In the genomic region with DNA sequence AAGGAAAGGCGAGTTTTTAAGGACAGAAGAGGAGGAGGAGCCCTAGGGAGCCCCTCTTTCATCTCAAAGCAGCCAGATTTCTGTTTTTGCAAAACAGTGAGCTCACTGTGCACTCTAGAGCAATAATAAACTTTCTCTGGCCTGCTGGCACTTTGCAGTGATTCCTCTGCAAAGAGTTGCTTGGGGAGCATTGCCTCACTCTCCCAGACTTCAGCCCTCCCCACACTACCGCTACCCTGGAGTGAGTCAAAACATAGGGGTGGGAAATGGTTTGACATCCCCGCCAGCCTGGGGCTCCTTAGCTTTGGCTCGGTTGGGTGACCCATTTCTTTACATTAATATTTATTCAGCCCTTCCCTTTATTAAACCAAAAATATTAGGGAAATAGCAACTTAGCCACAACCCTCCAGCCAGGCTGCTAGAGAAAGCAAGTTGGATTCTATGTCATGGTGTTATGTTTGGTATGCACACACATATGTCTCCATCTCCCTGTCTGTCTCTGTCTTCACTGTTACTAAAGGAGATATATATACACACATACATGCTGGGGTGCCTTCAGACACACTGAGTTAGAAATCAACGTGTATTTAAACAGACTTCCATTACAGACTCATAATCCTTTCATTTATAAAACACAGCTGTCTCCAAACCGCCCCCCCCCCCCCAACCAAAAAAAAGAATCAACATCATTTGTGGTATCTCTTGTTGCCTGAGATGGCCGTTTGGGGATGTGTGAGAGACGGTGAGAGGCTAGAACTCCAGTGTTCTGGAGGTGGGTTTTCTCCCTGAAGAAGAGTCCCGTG, we compare ENCODE assay signal across 8 cellular contexts. TPM values are rescaled to one million over a fixed set of nuclear protein-coding genes. Genes with fewer than 3 reads are reported as not detected.
A peak's percentile ranks its signal among the peaks of the same experiment; 100 is the strongest.
DNase-seq lines count a peak whose midpoint lies in the region; ATAC-seq lines count a peak whose summit lies in the region.

No MANE protein-coding gene starts in this region.

- H3K9me3 ChIP-seq in GM23248 (ENCODE audit: low read depth) (no peaks in the 10 kb centered on the region), SK-N-MC (ENCODE audit: low read depth, low read length) (no peaks in the 10 kb centered on the region), trophoblast cell (ENCODE audit: insufficient read depth, low read depth, low read length) (no peaks in the 10 kb centered on the region)

- peak overlapping the region; percentile 76 for H3K14ac ChIP-seq in trophoblast cell (ENCODE audit: low read length)

- H3K79me1 ChIP-seq in trophoblast cell (ENCODE audit: low read length), result peaks cover 37% of the 10 kb centered on the region

- H2AK5ac ChIP-seq in trophoblast cell (ENCODE audit: low read length), result peak overlapping the region; percentile 88

- no peak for ATAC-seq in HG03378 (IDR thresholded peaks at IDR 0.05; ENCODE audit: unreplicated experiment)
- ATAC-seq in GM18909 (IDR thresholded peaks at IDR 0.05; ENCODE audit: poor library complexity, unreplicated experiment), result no peak
- no peak for ATAC-seq in HG03097 (IDR thresholded peaks at IDR 0.05; ENCODE audit: low FRiP score, unreplicated experiment)
- no peak for ATAC-seq in GM19467 (IDR thresholded peaks at IDR 0.05; ENCODE audit: unreplicated experiment)

- peak overlapping the region; percentile 87 for H3K4ac ChIP-seq in trophoblast cell (ENCODE audit: low read depth, low read length)

- no peaks in the 10 kb centered on the region for H3K9me2 ChIP-seq in GM23248 (ENCODE audit: insufficient read depth)

- in situ Hi-C loops in GM23248 (cut with MboI), result no loop called here

- peak overlapping the region; percentile 95 for H4K91ac ChIP-seq in trophoblast cell (ENCODE audit: low read depth, low read length)

- peaks cover 23% of the 10 kb centered on the region for H3K79me2 ChIP-seq in GM23248 (ENCODE audit: insufficient read depth)
- H3K79me2 ChIP-seq in trophoblast cell (ENCODE audit: control insufficient read depth, insufficient read depth, low read length, poor library complexity), result peaks cover 19% of the 10 kb centered on the region

- peaks cover 38% of the 10 kb centered on the region for H3F3A ChIP-seq in GM23248 (ENCODE audit: insufficient read depth)

- no peaks in the 10 kb centered on the region for H4K20me1 ChIP-seq in GM23248 (ENCODE audit: insufficient read depth)

- H3K27ac ChIP-seq in GM23248 (peak overlapping the region; percentile 100), SK-N-MC (peak overlapping the region; percentile 87), trophoblast cell (ENCODE audit: low read depth, low read length) (peak overlapping the region; percentile 94)

- H3K4me2 ChIP-seq in GM23248 (ENCODE audit: unreplicated experiment) (peak overlapping the region; percentile 92), trophoblast cell (ENCODE audit: low read length) (no peak overlapping the region)

- H3K23ac ChIP-seq in trophoblast cell (ENCODE audit: low read length), result no peak overlapping the region

- H3K18ac ChIP-seq in trophoblast cell (ENCODE audit: low read length), result peak overlapping the region; percentile 96

- peak overlapping the region; percentile 81 for H3K4me3 ChIP-seq in GM23248
- H3K4me3 ChIP-seq in SK-N-MC, result peak overlapping the region; percentile 37
- no peak overlapping the region for H3K4me3 ChIP-seq in trophoblast cell (ENCODE audit: low read depth, low read length)

- no peak overlapping the region for H4K8ac ChIP-seq in trophoblast cell (ENCODE audit: low read depth, low read length)

- peak overlapping the region; percentile 65 for H4K12ac ChIP-seq in trophoblast cell (ENCODE audit: low read depth, low read length)

- H3K27me3 ChIP-seq in GM23248 (replicated peaks; ENCODE audit: insufficient read depth), result no peaks in the 10 kb centered on the region
- H3K27me3 ChIP-seq in trophoblast cell (ENCODE audit: insufficient read depth, low read length), result no peaks in the 10 kb centered on the region

- H2BK120ac ChIP-seq in trophoblast cell (ENCODE audit: insufficient read depth, low read length, poor library complexity), result peak overlapping the region; percentile 95

- H2AFZ ChIP-seq in GM23248, result no peak overlapping the region
- H2AFZ ChIP-seq in trophoblast cell (ENCODE audit: insufficient read depth, low read length, poor library complexity), result no peak overlapping the region

- peak overlapping the region; percentile 99 for H3K9ac ChIP-seq in GM23248
- peak overlapping the region; percentile 37 for H3K9ac ChIP-seq in SK-N-MC (ENCODE audit: insufficient read length)
- no peak overlapping the region for H3K9ac ChIP-seq in trophoblast cell (ENCODE audit: low read length)

- peak overlapping the region; percentile 91 for H2BK12ac ChIP-seq in trophoblast cell (ENCODE audit: low read length)

- no peaks in the 10 kb centered on the region for H3K36me3 ChIP-seq in GM23248 (ENCODE audit: low read depth)
- H3K36me3 ChIP-seq in SK-N-MC (ENCODE audit: insufficient read depth, low read length), result no peaks in the 10 kb centered on the region
- no peaks in the 10 kb centered on the region for H3K36me3 ChIP-seq in trophoblast cell (ENCODE audit: control insufficient read depth in 1 of 2, insufficient read depth in 2 of 2, low read length in 2 of 2)

- WGBS in GM23248 (ENCODE audit: low coverage in 1 of 2, low lambda C conversion rate in 2 of 2, missing lambda C conversion rate in 2 of 2), 2 experiments, result 9 to 10% methylated on average over 9 of the region's 9 CpGs
- no CpG with 5 or more reads among the region's 9 CpGs for WGBS in trophoblast cell (ENCODE audit: extremely low coverage, insufficient coverage, insufficient read length)

- DNase-seq in GM23248 (peak; percentile 91), SK-N-MC (ENCODE audit: low read depth, low spot score) (no peak), fibroblast of gingiva (ENCODE audit: low read depth) (peak; percentile 81), trophoblast cell (peak; percentile 55 to 56)

- H3K4me1 ChIP-seq in GM23248 (ENCODE audit: insufficient read depth) (peaks cover 37% of the 10 kb centered on the region), trophoblast cell (ENCODE audit: control insufficient read depth in 1 of 2, insufficient read depth in 2 of 2, low read length in 2 of 2) (peaks cover 17 to 23% of the 10 kb centered on the region in 2 experiments)

- H2BK5ac ChIP-seq in trophoblast cell (ENCODE audit: low read depth, low read length, poor library complexity), result peak overlapping the region; percentile 66

RNA-seq across cellular contexts. Expression of gene IRF2BPL, which starts 3.4 kb away (rescaled TPM):
- 43.4 and 51.0 TPM in 2 replicates for total RNA-seq in GM23248 (2014; rRNA removed; shearing (Covaris generic))
- 4.8 and 4.9 TPM in 2 replicates for polyA plus RNA-seq in GM23248 (2016; fragmentation: Nextera tagmentation; extraction: Ambion mirVana)
- polyA plus RNA-seq in trophoblast cell (2013), result 21.4 and 23.0 TPM in 2 replicates
